In the genomic region with DNA sequence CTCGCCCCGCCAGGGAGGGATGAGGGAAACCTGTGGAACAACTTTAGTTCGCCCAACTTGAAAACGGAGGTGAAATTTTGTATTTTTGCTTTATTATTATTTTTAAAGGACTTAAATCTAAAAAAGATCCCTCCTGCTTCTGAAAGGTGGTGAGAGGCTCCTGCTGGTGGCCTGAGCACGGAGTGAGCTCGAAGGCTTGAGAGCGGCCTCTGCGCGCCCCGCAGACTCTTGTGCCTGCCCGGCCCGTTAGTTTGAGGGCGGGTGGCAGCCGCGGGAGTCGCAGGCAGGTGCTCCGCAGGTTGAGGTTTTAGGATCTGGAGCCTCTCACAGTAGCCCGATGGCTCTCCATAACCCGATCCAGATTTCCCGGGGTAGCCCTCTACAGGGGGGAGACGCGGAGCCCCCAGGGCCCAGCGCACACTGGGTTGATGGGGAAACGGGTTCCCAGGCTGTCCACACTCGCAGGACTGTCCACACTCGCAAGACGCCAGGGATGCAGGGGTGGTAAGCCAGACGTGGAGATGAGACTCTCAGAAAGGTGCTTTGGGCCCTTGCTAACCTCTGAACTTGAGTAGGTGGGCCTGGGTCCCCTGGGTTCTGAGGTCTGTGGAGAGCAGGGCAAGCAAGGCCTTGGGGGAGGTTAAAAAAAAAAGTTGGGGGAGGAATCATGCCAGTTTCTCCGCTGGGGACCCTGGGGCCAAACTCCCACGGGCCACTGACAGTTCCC, we compare ENCODE assay signal across 8 cellular contexts. TPM values are rescaled to one million over a fixed set of nuclear protein-coding genes. Genes with fewer than 3 reads are reported as not detected.
DNase-seq lines count a peak whose midpoint lies in the region; ATAC-seq, FAIRE-seq and TF ChIP-seq lines count a peak whose summit lies in the region.

No MANE protein-coding gene starts in this region.

- TF ChIP-seq EP300 in GM12878 (IDR thresholded peaks at IDR 0.05; ENCODE audit: borderline replicate concordance in 1 of 2, control insufficient read depth in 1 of 2, low read depth in 2 of 2, low read length in 2 of 2): no peak

- no peak for FAIRE-seq in GM12878 (lab: Jason Lieb, UNC)

- no peak overlapping the region for H3K9ac ChIP-seq in GM12878 (ENCODE audit: control insufficient read depth, insufficient read depth, low read length)

- no TSS peak for BruUV-seq in GM12878 (replicated peaks; lab: Mats Ljungman, UMichigan)

- no peak for TF ChIP-seq RAD21 in GM12878 (IDR thresholded peaks at IDR 0.05; ENCODE audit: insufficient read depth, low read depth, low read length)

- no peaks in the 10 kb centered on the region for H3K36me3 Mint-ChIP-seq in activated naive CD4-positive, alpha-beta T cell treated with anti-CD3 and anti-CD28 coated beads for 36 hours (ENCODE audit: low read depth)

- H3K4me2 ChIP-seq in GM12878 (ENCODE audit: control insufficient read depth, insufficient read depth): peak overlapping the region; percentile 9; the same call in 1 of the 2 replicates

- RAD21 ChIA-PET in GM12878 (lab: Charles Lee; ENCODE audit: unreplicated experiment): no interaction called here

- no peaks in the 10 kb centered on the region; the same call in 1 of the 2 replicates for H3K4me1 ChIP-seq in GM12878 (ENCODE audit: control insufficient read depth, insufficient read depth, low read length)

- POLR2A ChIA-PET in GM12878 (lab: Charles Lee): no interaction called here

- H3K27ac ChIP-seq in GM12878 (ENCODE audit: control insufficient read depth, insufficient read depth) (no peak overlapping the region), layer of hippocampus (ENCODE audit: low read depth, low read length) (peak overlapping the region; percentile 73)

- H3K27me3 Mint-ChIP-seq in activated naive CD4-positive, alpha-beta T cell treated with anti-CD3 and anti-CD28 coated beads for 36 hours (ENCODE audit: low read depth): peaks cover 13% of the 10 kb centered on the region

- no peak for TF ChIP-seq POLR2A in GM12878 (IDR thresholded peaks at IDR 0.05; ENCODE audit: low read depth, low read length)

- CTCF ChIA-PET in activated naive CD4-positive, alpha-beta T cell treated with anti-CD3 and anti-CD28 coated beads for 36 hours (lab: Charles Lee): interaction anchor here (0.7 to 1.7 kb wide), 2 partner anchors 8 to 290 kb away, joined by 3 to 6 read pairs; no protein-coding TSS in a partner anchor
- CTCF ChIA-PET in GM12878 (lab: Yijun Ruan, JAX): no interaction called here

- no peak overlapping the region for H3K4me3 ChIP-seq in GM12878

- no peaks in the 10 kb centered on the region for H3K79me2 ChIP-seq in GM12878 (ENCODE audit: control insufficient read depth, insufficient read depth, low read length)

- no peaks in the 10 kb centered on the region for H3K9me3 ChIP-seq in GM12878 (replicated peaks; ENCODE audit: control insufficient read depth, insufficient read depth, low read length)

- SMC1A ChIA-PET in GM12878 (lab: Charles Lee; ENCODE audit: uncharacterized antibody, unreplicated experiment): no interaction called here

- TF ChIP-seq CTCF in GM12878 (IDR thresholded peaks at IDR 0.05 in 2 of 3, conservative IDR thresholded peaks at IDR 0.05 in 1 of 3; ENCODE audit: control insufficient read depth in 2 of 3, extremely low read depth in 1 of 3, insufficient read depth in 1 of 3, low read depth in 3 of 3, low read length in 3 of 3): no peak

- H4K20me1 ChIP-seq in GM12878 (ENCODE audit: control insufficient read depth, insufficient read depth): no peaks in the 10 kb centered on the region

- H3K9me3 Mint-ChIP-seq in activated naive CD4-positive, alpha-beta T cell treated with anti-CD3 and anti-CD28 coated beads for 36 hours: no peaks in the 10 kb centered on the region

- DNase-seq in activated naive CD4-positive, alpha-beta T cell treated with anti-CD3 and anti-CD28 coated beads for 36 hours: peak; percentile 16
- no peak for DNase-seq in activated naive CD4-positive, alpha-beta T cell (lab: John Stamatoyannopoulos, UW)
- no peak for DNase-seq in GM12878 (ENCODE audit: low read depth, low spot score)
- DNase-seq in stimulated activated naive CD4-positive, alpha-beta T cell (lab: John Stamatoyannopoulos, UW): peak in 4 of 6 experiments; percentile 6 to 48 (median 12)
- DNase-seq in NCI-H1930 (lab: John Stamatoyannopoulos, UW): no peak

- in situ Hi-C loops in GM12878 (cut with MboI): no loop called here

- H3K27me3 ChIP-seq in GM12878 (replicated peaks in 1 of 2; ENCODE audit: control insufficient read depth in 2 of 2, insufficient read depth in 2 of 2, low read length in 1 of 2) (peaks cover 20 to 38% of the 10 kb centered on the region in 2 experiments), layer of hippocampus (ENCODE audit: control insufficient read depth, insufficient read depth, low read length) (peaks cover 4% of the 10 kb centered on the region)

- 19% methylated on average over 30 of the region's 30 CpGs for WGBS in GM12878 (ENCODE audit: insufficient coverage, insufficient replicate concordance, low lambda C conversion rate, missing lambda C conversion rate)

- peak; percentile 36; the same call in 1 of the 3 replicates for ATAC-seq in GM12878
- no peak for ATAC-seq in HG03571 (IDR thresholded peaks at IDR 0.05; ENCODE audit: unreplicated experiment)
- no peak for ATAC-seq in HG03565 (IDR thresholded peaks at IDR 0.05; ENCODE audit: unreplicated experiment)

- no peaks in the 10 kb centered on the region for H3K36me3 ChIP-seq in GM12878 (ENCODE audit: control insufficient read depth in 2 of 2, insufficient read depth in 2 of 2, low read length in 1 of 2)

- peak overlapping the region; percentile 63 for H3K27ac Mint-ChIP-seq in activated naive CD4-positive, alpha-beta T cell treated with anti-CD3 and anti-CD28 coated beads for 36 hours

- no peak overlapping the region for H2AFZ ChIP-seq in GM12878 (ENCODE audit: control insufficient read depth, low read depth, low read length)

- H3K4me3 Mint-ChIP-seq in activated naive CD4-positive, alpha-beta T cell treated with anti-CD3 and anti-CD28 coated beads for 36 hours: peak overlapping the region; percentile 87

- H3K4me1 Mint-ChIP-seq in activated naive CD4-positive, alpha-beta T cell treated with anti-CD3 and anti-CD28 coated beads for 36 hours (ENCODE audit: low read depth): peaks cover 42% of the 10 kb centered on the region

- intact Hi-C loops in activated naive CD4-positive, alpha-beta T cell treated with anti-CD3 and anti-CD28 coated beads for 36 hours (cut with micrococcal nuclease): loop anchor here (1.0 to 5.0 kb wide), 4 partner anchors 7 to 637 kb away; no protein-coding TSS in a partner anchor
- intact Hi-C loops in GM12878 (cut with micrococcal nuclease; ENCODE audit: unreplicated experiment): loop anchor here (5.0 to 10.0 kb wide), 3 partner anchors 498 to 947 kb away; no protein-coding TSS in a partner anchor

TF ChIP-seq in GM12878, 131 proteins besides CTCF, POLR2A, EP300 and RAD21:
- TF ChIP-seq JUND (IDR thresholded peaks at IDR 0.05; ENCODE audit: low read depth, low read length) (no peak), BHLHE40 (IDR thresholded peaks at IDR 0.05; ENCODE audit: borderline replicate concordance in 1 of 2, low read depth in 2 of 2, low read length in 1 of 2) (no peak)

RNA-seq across cellular contexts. Expression of a gene that starts 46.3 kb away (rescaled TPM):
- 10 to 100 TPM; 15.7 to 17.9 TPM for total RNA-seq in activated naive CD4-positive, alpha-beta T cell treated with anti-CD3 and anti-CD28 coated beads for 36 hours
- 8.7 and 9.3 TPM in 2 replicates for total RNA-seq in GM12878 (2013; cell fraction: nucleolus; rRNA removed)
- total RNA-seq in GM12878 (2014; rRNA removed) (0.51 and 0.87 TPM in 2 replicates), GM12878 (2014; rRNA removed; fragmentation: Illumina TruSeq; extraction: Trizol) (1.0 and 2.6 TPM in 2 replicates), GM12878 (2021) (2.1 TPM in 2 replicates)
- polyA plus RNA-seq in GM12878 (2011; ENCODE audit: low read depth): 2.1 TPM
- polyA plus RNA-seq in GM12878 (2011; rRNA removed) (2.9 and 3.7 TPM in 2 replicates), GM12878 (2014; fragmentation: Illumina TruSeq; extraction: Trizol) (1.6 and 3.6 TPM in 2 replicates), GM12878 (2014; fragmentation: Nextera tagmentation; extraction: Ambion mirVana) (1 to 10 TPM; 2.8 TPM), GM12878 (2014; rRNA removed) (0.61 and 0.74 TPM in 2 replicates), GM12878 (2016; fragmentation: Nextera tagmentation; extraction: Ambion mirVana) (1 to 10 TPM; 1.8 to 2.9 TPM)
- polyA plus RNA-seq in GM12878 (2011; cell fraction: cytosol; rRNA removed): 2.1 TPM in 2 replicates
- 1.8 and 2.4 TPM in 2 replicates for polyA plus RNA-seq in GM12878 (2011; cell fraction: nucleus; rRNA removed)
- 0.96 and 1.5 TPM in 2 replicates for polyA plus RNA-seq in GM12878 (2012)
- 3.2 and 6.6 TPM in 2 replicates for polyA minus RNA-seq in GM12878 (2011; rRNA and poly(A)+ RNA removed)
- polyA minus RNA-seq in GM12878 (2011; cell fraction: cytosol; rRNA and poly(A)+ RNA removed): not detected in 2 replicates
- 4.0 and 6.1 TPM in 2 replicates for polyA minus RNA-seq in GM12878 (2011; cell fraction: nucleus; rRNA and poly(A)+ RNA removed)

Comparison
In these comparisons a context has a peak if more than half of its experiments do, and no peak if none do; other contexts are left out.
1. DNase-seq: peak in activated naive CD4-positive, alpha-beta T cell treated with anti-CD3 and anti-CD28 coated beads for 36 hours (single experiment) and stimulated activated naive CD4-positive, alpha-beta T cell (4 of 6); none in activated naive CD4-positive, alpha-beta T cell (0 of 4), GM12878 (single experiment) and NCI-H1930 (0 of 2).